In the genomic region with DNA sequence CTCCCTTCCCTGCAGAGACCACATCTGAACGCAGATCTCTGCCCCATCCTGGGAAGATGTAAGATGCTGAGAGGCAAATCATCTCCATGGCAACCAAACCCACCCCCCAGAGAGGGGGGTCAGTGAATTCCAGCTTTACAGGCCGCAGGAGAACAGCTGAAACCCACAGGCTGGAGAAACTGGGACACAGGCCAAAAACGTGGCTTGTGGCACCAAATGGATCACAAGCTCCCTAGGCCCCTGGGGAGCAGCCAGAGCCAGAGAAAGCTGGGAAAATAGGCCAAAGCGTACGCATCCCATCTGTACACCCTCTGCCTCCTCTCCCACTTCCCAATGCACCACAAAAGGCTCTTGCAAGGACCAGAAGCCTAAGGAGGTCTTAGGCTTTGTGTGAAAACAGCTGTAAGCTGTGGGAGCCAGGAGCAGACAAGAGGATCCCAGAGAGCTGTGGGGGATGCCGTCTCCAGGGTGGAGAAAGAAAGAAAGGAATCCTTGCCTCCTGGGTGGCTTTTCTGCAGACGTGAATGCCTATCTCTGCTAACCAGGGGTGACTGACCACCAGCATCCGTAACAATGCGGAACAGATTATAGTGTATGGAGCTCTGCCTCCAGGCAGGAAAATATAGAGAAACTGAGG, we compare ENCODE assay signal across 18 cellular contexts. TPM values are rescaled to one million over a fixed set of nuclear protein-coding genes. Genes with fewer than 3 reads are reported as not detected.
DNase-seq lines count a peak whose midpoint lies in the region; ATAC-seq and TF ChIP-seq lines count a peak whose summit lies in the region.
"Had no signal": no experiment of that assay in that cellular context is flagged by ENCODE, and none has a peak within 500 bp of the region (broad histone marks: within the 10 kb centered on the region; RNA-seq: fewer than 3 reads in every experiment).

No MANE protein-coding gene starts in this region.

- H3K27me3 ChIP-seq in SJSA1 (replicated peaks): no peaks in the 10 kb centered on the region
- H3K27me3 ChIP-seq in neural cell (ENCODE audit: insufficient read depth, low read depth, low read length): no peaks in the 10 kb centered on the region
- H3K27me3 ChIP-seq in vagina: no peaks in the 10 kb centered on the region
- H3K27me3 ChIP-seq: MG63 had no signal

- H3K27me3 Mint-ChIP-seq in WTC11 (ENCODE audit: low read depth): peaks cover 3% of the 10 kb centered on the region
- peaks cover 2 to 6% of the 10 kb centered on the region in 2 donors for H3K27me3 Mint-ChIP-seq in natural killer cell treated with Interleukin-12 subunit alpha and Interleukin-12 subunit beta and Interleukin-15 and Interleukin-18, amount 100 ng/mL, for 72 hours

- ATAC-seq in WTC11: no peak
- no peak for ATAC-seq in natural killer cell treated with Interleukin-12 subunit alpha and Interleukin-12 subunit beta and Interleukin-15 and Interleukin-18, amount 100 ng/mL, for 72 hours
- ATAC-seq: Right ventricle myocardium inferior had no signal

- H3K9me2 ChIP-seq in neural cell (ENCODE audit: insufficient read depth, low read length): no peaks in the 10 kb centered on the region

- TF ChIP-seq RAD21 in neural cell (conservative IDR thresholded peaks at IDR 0.05): no peak

- H3F3A ChIP-seq in neural cell (ENCODE audit: insufficient read depth, low read length, poor library complexity, severe bottlenecking): no peaks in the 10 kb centered on the region

- CTCF ChIA-PET in WTC11 (lab: Charles Lee): interaction anchor here (0.8 to 1.2 kb wide), 4 partner anchors 21 to 65 kb away, joined by 3 to 5 read pairs (median 4); no protein-coding TSS in a partner anchor

- no peaks in the 10 kb centered on the region for H3K4me1 Mint-ChIP-seq in WTC11
- no peaks in the 10 kb centered on the region for H3K4me1 Mint-ChIP-seq in natural killer cell treated with Interleukin-12 subunit alpha and Interleukin-12 subunit beta and Interleukin-15 and Interleukin-18, amount 100 ng/mL, for 72 hours (ENCODE audit: low read depth in 2 of 2)

- H3K9me3 ChIP-seq in SJSA1 (replicated peaks) (peaks cover 20% of the 10 kb centered on the region), neural cell (ENCODE audit: low read length) (no peaks in the 10 kb centered on the region), vagina (no peaks in the 10 kb centered on the region)
- H3K9me3 ChIP-seq: MG63 had no signal

- H3K36me3 Mint-ChIP-seq in WTC11: no peaks in the 10 kb centered on the region
- H3K36me3 Mint-ChIP-seq in natural killer cell treated with Interleukin-12 subunit alpha and Interleukin-12 subunit beta and Interleukin-15 and Interleukin-18, amount 100 ng/mL, for 72 hours: no peaks in the 10 kb centered on the region

- H3K36me3 ChIP-seq in SJSA1: no peaks in the 10 kb centered on the region
- no peaks in the 10 kb centered on the region for H3K36me3 ChIP-seq in neural cell (ENCODE audit: insufficient read depth, low read length)
- no peaks in the 10 kb centered on the region for H3K36me3 ChIP-seq in vagina
- H3K36me3 ChIP-seq: MG63 had no signal

- H3K9me3 Mint-ChIP-seq in WTC11: peaks cover 4% of the 10 kb centered on the region
- no peaks in the 10 kb centered on the region for H3K9me3 Mint-ChIP-seq in natural killer cell treated with Interleukin-12 subunit alpha and Interleukin-12 subunit beta and Interleukin-15 and Interleukin-18, amount 100 ng/mL, for 72 hours

- H3K4me3 Mint-ChIP-seq in WTC11: no peak overlapping the region
- H3K4me3 Mint-ChIP-seq in natural killer cell treated with Interleukin-12 subunit alpha and Interleukin-12 subunit beta and Interleukin-15 and Interleukin-18, amount 100 ng/mL, for 72 hours: no peak overlapping the region
- H3K4me3 Mint-ChIP-seq: activated naive CD4-positive, alpha-beta T cell treated with anti-CD3 and anti-CD28 coated beads for 36 hours had no signal

- H4K20me1 ChIP-seq in neural cell (ENCODE audit: insufficient read depth): no peaks in the 10 kb centered on the region

- DNase-seq in DMS 273 (lab: John Stamatoyannopoulos, UW; ENCODE audit: unreplicated experiment) (peak; percentile 98), NCI-H1105 treated with DMSO at 0.1 percent for 48 hours (lab: John Stamatoyannopoulos, UW) (peak; percentile 70), SJSA1 (ENCODE audit: low read depth in 1 of 2, low spot score in 2 of 2) (peak; percentile 85 to 92), WTC11 (ENCODE audit: low spot score) (no peak), mucosa of gallbladder (ENCODE audit: low spot score) (no peak), vagina (ENCODE audit: extremely low spot score in 2 of 2) (no peak)
- no peak for DNase-seq in natural killer cell treated with Interleukin-12 subunit alpha and Interleukin-12 subunit beta and Interleukin-15 and Interleukin-18, amount 100 ng/mL, for 72 hours (ENCODE audit: low spot score)
- DNase-seq: activated naive CD4-positive, alpha-beta T cell treated with anti-CD3 and anti-CD28 coated beads for 36 hours; central memory CD4-positive, alpha-beta T cell; DMS153; mesendoderm; MG63; stimulated activated CD4-positive, alpha-beta T cell treated with anti-CD3 and anti-CD28 coated beads, Interleukin-12 subunit alpha, Interleukin-12 subunit beta, amount 100 ng/mL, for 4 hours had no signal

- H3K4me2 ChIP-seq in neural cell (ENCODE audit: low read length): no peak overlapping the region

- no peak overlapping the region for H3K4me3 ChIP-seq in SJSA1
- H3K4me3 ChIP-seq in neural cell (ENCODE audit: low read length): no peak overlapping the region
- H3K4me3 ChIP-seq in vagina: no peak overlapping the region
- H3K4me3 ChIP-seq: MG63 had no signal

- no peak for TF ChIP-seq CTCF in neural cell (IDR thresholded peaks at IDR 0.05; ENCODE audit: poor library complexity, severe bottlenecking)
- TF ChIP-seq CTCF in WTC11 (IDR thresholded peaks at IDR 0.05): no peak
- TF ChIP-seq CTCF in vagina (IDR thresholded peaks at IDR 0.05): no peak

- intact Hi-C loops in vagina (cut with DNase I): no loop called here

- H3K9ac ChIP-seq in neural cell (ENCODE audit: low read length): no peak overlapping the region
- H3K9ac ChIP-seq: parathyroid adenoma had no signal

- H3K79me2 ChIP-seq in neural cell (replicated peaks; ENCODE audit: insufficient read depth, low read length): no peaks in the 10 kb centered on the region
- H3K79me2 ChIP-seq: parathyroid adenoma had no signal

- peaks cover 74% of the 10 kb centered on the region for H3K4me1 ChIP-seq in SJSA1 (replicated peaks)
- H3K4me1 ChIP-seq in vagina: no peaks in the 10 kb centered on the region
- H3K4me1 ChIP-seq: parathyroid adenoma had no signal

- no peak for TF ChIP-seq POLR2A in vagina (IDR thresholded peaks at IDR 0.05)

- peak overlapping the region; percentile 89 for H3K27ac ChIP-seq in SJSA1
- H3K27ac ChIP-seq in neural cell (ENCODE audit: low read length): peak overlapping the region; percentile 64
- H3K27ac ChIP-seq in vagina: no peak overlapping the region
- H3K27ac ChIP-seq: parathyroid adenoma had no signal

- no peak for TF ChIP-seq EP300 in neural cell (conservative IDR thresholded peaks at IDR 0.05; ENCODE audit: poor library complexity, severe bottlenecking)

- H2AFZ ChIP-seq in neural cell (ENCODE audit: low read depth, low read length): no peak overlapping the region
- H2AFZ ChIP-seq: parathyroid adenoma had no signal

- POLR2A ChIA-PET in WTC11 (lab: Charles Lee): interaction anchor here (0.6 kb wide), 1 partner anchor 9 kb away, joined by 3 read pairs; no protein-coding TSS in a partner anchor

- H3K27ac Mint-ChIP-seq in WTC11: no peak overlapping the region
- H3K27ac Mint-ChIP-seq in natural killer cell treated with Interleukin-12 subunit alpha and Interleukin-12 subunit beta and Interleukin-15 and Interleukin-18, amount 100 ng/mL, for 72 hours: no peak overlapping the region
- H3K27ac Mint-ChIP-seq: activated naive CD4-positive, alpha-beta T cell treated with anti-CD3 and anti-CD28 coated beads for 36 hours had no signal

TF ChIP-seq in neural cell, 6 proteins besides CTCF, POLR2A, EP300 and RAD21 (continues in another document):
- TF ChIP-seq TAF1 (IDR thresholded peaks at IDR 0.05; ENCODE audit: low read depth) (no peak), POLR2AphosphoS5 (IDR thresholded peaks at IDR 0.05) (no peak), SMC3 (conservative IDR thresholded peaks at IDR 0.05; ENCODE audit: poor library complexity) (no peak), EZH2 (IDR thresholded peaks at IDR 0.05; ENCODE audit: borderline replicate concordance, insufficient read depth, low read length, poor library complexity, severe bottlenecking) (no peak), MXI1 (conservative IDR thresholded peaks at IDR 0.05; ENCODE audit: poor library complexity, severe bottlenecking) (no peak)

TF ChIP-seq in WTC11, 78 proteins besides CTCF, POLR2A, EP300 and RAD21 (continues in another document):
- no peak for TF ChIP-seq KAT7 (CRISPR knock-in tag; IDR thresholded peaks at IDR 0.05; ENCODE audit: borderline replicate concordance)
- TF ChIP-seq, protein P1, sequence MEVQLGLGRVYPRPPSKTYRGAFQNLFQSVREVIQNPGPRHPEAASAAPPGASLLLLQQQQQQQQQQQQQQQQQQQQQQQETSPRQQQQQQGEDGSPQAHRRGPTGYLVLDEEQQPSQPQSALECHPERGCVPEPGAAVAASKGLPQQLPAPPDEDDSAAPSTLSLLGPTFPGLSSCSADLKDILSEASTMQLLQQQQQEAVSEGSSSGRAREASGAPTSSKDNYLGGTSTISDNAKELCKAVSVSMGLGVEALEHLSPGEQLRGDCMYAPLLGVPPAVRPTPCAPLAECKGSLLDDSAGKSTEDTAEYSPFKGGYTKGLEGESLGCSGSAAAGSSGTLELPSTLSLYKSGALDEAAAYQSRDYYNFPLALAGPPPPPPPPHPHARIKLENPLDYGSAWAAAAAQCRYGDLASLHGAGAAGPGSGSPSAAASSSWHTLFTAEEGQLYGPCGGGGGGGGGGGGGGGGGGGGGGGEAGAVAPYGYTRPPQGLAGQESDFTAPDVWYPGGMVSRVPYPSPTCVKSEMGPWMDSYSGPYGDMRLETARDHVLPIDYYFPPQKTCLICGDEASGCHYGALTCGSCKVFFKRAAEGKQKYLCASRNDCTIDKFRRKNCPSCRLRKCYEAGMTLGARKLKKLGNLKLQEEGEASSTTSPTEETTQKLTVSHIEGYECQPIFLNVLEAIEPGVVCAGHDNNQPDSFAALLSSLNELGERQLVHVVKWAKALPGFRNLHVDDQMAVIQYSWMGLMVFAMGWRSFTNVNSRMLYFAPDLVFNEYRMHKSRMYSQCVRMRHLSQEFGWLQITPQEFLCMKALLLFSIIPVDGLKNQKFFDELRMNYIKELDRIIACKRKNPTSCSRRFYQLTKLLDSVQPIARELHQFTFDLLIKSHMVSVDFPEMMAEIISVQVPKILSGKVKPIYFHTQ (CRISPR knock-in tag; IDR thresholded peaks at IDR 0.05): no peak
- TF ChIP-seq SOX15 (CRISPR knock-in tag; IDR thresholded peaks at IDR 0.05): no peak
- no peak for TF ChIP-seq RORB (CRISPR knock-in tag; IDR thresholded peaks at IDR 0.05)

RNA-seq across cellular contexts. Expression of a gene that starts 59.5 kb away (rescaled TPM):
- 0.72 and 1.1 TPM in 2 replicates for total RNA-seq in SJSA1 (2014; rRNA removed; shearing (Covaris generic))
- polyA plus RNA-seq in neural cell: 9.0 and 12.3 TPM in 2 replicates
- polyA minus RNA-seq in neural cell: 6.8 and 11.2 TPM in 2 replicates
- total RNA-seq in WTC11 (2021) (1.9 to 3.3 TPM (median 3.2 TPM) in 3 replicates), mucosa of gallbladder (0.26 TPM), vagina (3.7 TPM)
- total RNA-seq in natural killer cell treated with Interleukin-12 subunit alpha and Interleukin-12 subunit beta and Interleukin-15 and Interleukin-18, amount 100 ng/mL, for 72 hours: not detected
- total RNA-seq: activated CD8-positive, alpha-beta memory T cell treated with anti-CD3 and anti-CD28 coated beads for 36 hours; endothelial cell of umbilical vein; Right ventricle myocardium inferior had no signal
- polyA plus RNA-seq: endothelial cell of umbilical vein had no signal

Comparison
In these comparisons a context has a peak if more than half of its experiments do, and no peak if none do; other contexts are left out.
1. DNase-seq: peak in DMS 273 (single experiment), NCI-H1105 treated with DMSO at 0.1 percent for 48 hours (single experiment) and SJSA1 (2 of 2); none in WTC11 (single experiment), natural killer cell treated with Interleukin-12 subunit alpha and Interleukin-12 subunit beta and Interleukin-15 and Interleukin-18, amount 100 ng/mL, for 72 hours (single experiment), mucosa of gallbladder (single experiment) and vagina (0 of 2).